16 cellular contexts compared by ENCODE assay signal in genomic region chr11:91871048-91871447, GRCh38.
DNase-seq lines count a peak whose midpoint lies in the region; ATAC-seq, FAIRE-seq and TF ChIP-seq lines count a peak whose summit lies in the region.
"Had no signal": no experiment of that assay in that cellular context is flagged by ENCODE, and none has a peak within 500 bp of the region (broad histone marks: within the 10 kb centered on the region; RNA-seq: fewer than 3 reads in every experiment).

No MANE protein-coding gene starts in this region.

- TF ChIP-seq RAD21 in HepG2 (CRISPR knock-in tag; IDR thresholded peaks at IDR 0.05) (no peak), K562 (CRISPR knock-in tag; conservative IDR thresholded peaks at IDR 0.05 in 1 of 2, IDR thresholded peaks at IDR 0.05 in 1 of 2) (no peak)

- H3K27me3 Mint-ChIP-seq in nephron (ENCODE audit: low read depth): no peaks in the 10 kb centered on the region
- no peaks in the 10 kb centered on the region for H3K27me3 Mint-ChIP-seq in H9 (ENCODE audit: low read depth)
- H3K27me3 Mint-ChIP-seq: CD4-positive, alpha-beta memory T cell had no signal

- H3K23me2 ChIP-seq in H9 (ENCODE audit: insufficient read length, low read depth, low read length, poor library complexity, severe bottlenecking): no peaks in the 10 kb centered on the region

- H3K14ac ChIP-seq in H9 (ENCODE audit: insufficient read depth, low read length): no peak overlapping the region

- CTCF ChIA-PET in HepG2 (lab: Yijun Ruan, JAX; ENCODE audit: low intra/inter-chr PET ratio, low total read pairs) (no interaction called here), K562 (lab: Yijun Ruan, JAX; ENCODE audit: low intra/inter-chr PET ratio) (no interaction called here)

- no peak overlapping the region for H4K91ac ChIP-seq in H9 (ENCODE audit: insufficient read length, low read depth, low read length)

- intact Hi-C loops in HepG2 (cut with micrococcal nuclease; ENCODE audit: unreplicated experiment) (no loop called here), right lobe of liver (cut with DNase I) (no loop called here), K562 (cut with micrococcal nuclease) (no loop called here)

- no peak overlapping the region for H4K5ac ChIP-seq in H9 (ENCODE audit: insufficient read length, low read depth, low read length)

- 0% methylated on average over 2 of the region's 2 CpGs for WGBS in HepG2 (ENCODE audit: low lambda C conversion rate)
- 94% methylated on average over 2 of the region's 2 CpGs for WGBS in right lobe of liver (ENCODE audit: insufficient coverage, low coverage, low lambda C conversion rate, missing lambda C conversion rate)
- WGBS in K562 (ENCODE audit: insufficient coverage, low coverage, missing lambda C conversion rate): 6% methylated on average over 2 of the region's 2 CpGs
- WGBS in H9 (ENCODE audit: extremely low coverage, insufficient read length, low lambda C conversion rate): no CpG with 5 or more reads among the region's 2 CpGs

- H3K4me3 ChIP-seq in HepG2 (replicated peaks in 1 of 3; ENCODE audit: insufficient read depth in 1 of 3, low read depth in 2 of 3, low read length in 3 of 3): no peak overlapping the region
- H3K4me3 ChIP-seq in right lobe of liver: no peak overlapping the region
- H3K4me3 ChIP-seq in K562: no peak overlapping the region
- H3K4me3 ChIP-seq: GM23248 had no signal

- H3K4me3 Mint-ChIP-seq in nephron (no peak overlapping the region), H9 (no peak overlapping the region)
- H3K4me3 Mint-ChIP-seq: CD4-positive, alpha-beta memory T cell had no signal

- no peak overlapping the region for H3K23ac ChIP-seq in H9 (ENCODE audit: insufficient read length, low read depth, low read length)

- H3K36me3 ChIP-seq in HepG2 (replicated peaks in 1 of 2; ENCODE audit: control insufficient read depth in 1 of 2, insufficient read depth in 2 of 2, low read length in 2 of 2): no peaks in the 10 kb centered on the region
- no peaks in the 10 kb centered on the region for H3K36me3 ChIP-seq in right lobe of liver
- no peaks in the 10 kb centered on the region for H3K36me3 ChIP-seq in K562 (ENCODE audit: control insufficient read depth, insufficient read depth, low read length)
- H3K36me3 ChIP-seq: BE2C had no signal

- TF ChIP-seq EP300 in HepG2 (IDR thresholded peaks at IDR 0.05; ENCODE audit: low read depth in 2 of 2, low read length in 2 of 2): no peak
- TF ChIP-seq EP300 in HepG2 (CRISPR knock-in tag; IDR thresholded peaks at IDR 0.05; ENCODE audit: borderline replicate concordance): no peak
- no peak for TF ChIP-seq EP300 in K562 (IDR thresholded peaks at IDR 0.05; ENCODE audit: low read length)

- H2AFZ ChIP-seq in HepG2 (ENCODE audit: low read length): no peak overlapping the region
- H2AFZ ChIP-seq in K562 (ENCODE audit: low read depth, low read length): peak overlapping the region; percentile 46; the same call in 1 of the 2 replicates
- no peak overlapping the region for H2AFZ ChIP-seq in H9 (ENCODE audit: low read length)
- H2AFZ ChIP-seq: GM23248 had no signal

- H3K9me3 ChIP-seq in HepG2 (ENCODE audit: low read length) (no peaks in the 10 kb centered on the region; the same call in 1 of the 2 replicates), right lobe of liver (no peaks in the 10 kb centered on the region), K562 (replicated peaks; ENCODE audit: control insufficient read depth, insufficient read depth, low read depth, low read length) (no peaks in the 10 kb centered on the region), H9 (ENCODE audit: control insufficient read depth, low read depth, low read length) (no peaks in the 10 kb centered on the region)
- H3K9me3 ChIP-seq: BE2C had no signal

- TF ChIP-seq POLR2A in HepG2 (IDR thresholded peaks at IDR 0.05; ENCODE audit: insufficient read depth in 1 of 2, low read depth in 2 of 2, low read length in 2 of 2): no peak
- TF ChIP-seq POLR2A in right lobe of liver (IDR thresholded peaks at IDR 0.05): no peak
- TF ChIP-seq POLR2A in K562 (conservative IDR thresholded peaks at IDR 0.05): no peak

- peak overlapping the region in 2 of 3 experiments; percentile 6 to 51 for H3K27ac Mint-ChIP-seq in nephron
- H3K27ac Mint-ChIP-seq in H9: no peak overlapping the region
- H3K27ac Mint-ChIP-seq: CD4-positive, alpha-beta memory T cell had no signal

- H2BK20ac ChIP-seq in H9 (ENCODE audit: low read depth, low read length, poor library complexity, severe bottlenecking): no peak overlapping the region

- H2BK120ac ChIP-seq in H9 (ENCODE audit: low read depth, low read length, poor library complexity, severe bottlenecking): no peak overlapping the region

- no peaks in the 10 kb centered on the region for H3K36me3 Mint-ChIP-seq in nephron (ENCODE audit: low read depth)
- H3K36me3 Mint-ChIP-seq in H9 (ENCODE audit: insufficient read depth in 1 of 3, low read depth in 3 of 3): no peaks in the 10 kb centered on the region
- H3K36me3 Mint-ChIP-seq: CD4-positive, alpha-beta memory T cell had no signal

- POLR2A ChIA-PET in HepG2 (lab: Yijun Ruan, JAX): no interaction called here
- POLR2A ChIA-PET in K562 (lab: Yijun Ruan, JAX): interaction anchor here (1.1 kb wide), 1 partner anchor 20 kb away, joined by 3 read pairs; no protein-coding TSS in a partner anchor

- in situ Hi-C loops in HepG2 (cut with HindIII; ENCODE audit: extremely low pct_ligation_motif_present, low pct_unique_long_range_greater_than_20kb) (no loop called here), K562 (cut with MboI) (no loop called here)

- H3K27me3 ChIP-seq in HepG2 (ENCODE audit: control insufficient read depth in 1 of 2, insufficient read depth in 2 of 2, low read length in 2 of 2): no peaks in the 10 kb centered on the region
- no peaks in the 10 kb centered on the region for H3K27me3 ChIP-seq in right lobe of liver
- H3K27me3 ChIP-seq in K562 (ENCODE audit: control insufficient read depth in 2 of 2, insufficient read depth in 2 of 2, low read length in 2 of 2): no peaks in the 10 kb centered on the region
- no peaks in the 10 kb centered on the region for H3K27me3 ChIP-seq in H9 (ENCODE audit: insufficient read depth, low read length)
- H3K27me3 ChIP-seq: BE2C had no signal

- H4K20me1 ChIP-seq in HepG2 (ENCODE audit: insufficient read depth, low read length) (no peaks in the 10 kb centered on the region), K562 (replicated peaks; ENCODE audit: control insufficient read depth, insufficient read depth, low read length) (no peaks in the 10 kb centered on the region), H9 (ENCODE audit: control insufficient read depth, insufficient read depth, insufficient read length) (no peaks in the 10 kb centered on the region)

- no peak overlapping the region for H3K4ac ChIP-seq in H9 (ENCODE audit: low read depth, low read length)

- no peaks in the 10 kb centered on the region for H3K79me1 ChIP-seq in H9 (ENCODE audit: insufficient read depth, low read depth, low read length, poor library complexity, severe bottlenecking)

- H3K9ac ChIP-seq in HepG2 (ENCODE audit: insufficient read depth, low read depth, low read length) (no peak overlapping the region), K562 (ENCODE audit: insufficient read depth in 1 of 2, low read depth in 2 of 2, low read length in 2 of 2) (no peak overlapping the region), H9 (ENCODE audit: extremely low read depth, insufficient read length, low read length) (no peak overlapping the region)
- H3K9ac ChIP-seq: GM23248 had no signal

- H2BK5ac ChIP-seq in H9 (ENCODE audit: insufficient read length, low read length): no peak overlapping the region

- no peak overlapping the region for H3K27ac ChIP-seq in HepG2 (ENCODE audit: extremely low read length, insufficient read depth, low read length)
- no peak overlapping the region for H3K27ac ChIP-seq in right lobe of liver
- H3K27ac ChIP-seq in K562 (ENCODE audit: extremely low read depth, low read depth, low read length): no peak overlapping the region
- H3K27ac ChIP-seq in H9 (ENCODE audit: insufficient read length, low read depth, low read length): no peak overlapping the region
- H3K27ac ChIP-seq: C4-2B, GM23248 had no signal

- BruUV-seq in HepG2 (replicated peaks; lab: Mats Ljungman, UMichigan) (no TSS peak), K562 (replicated peaks; lab: Mats Ljungman, UMichigan) (no TSS peak)

- FAIRE-seq in HepG2 (lab: Jason Lieb, UNC) (no peak), K562 (lab: Jason Lieb, UNC) (no peak)
- FAIRE-seq: G401.6, GM12891 had no signal

- H3K4me1 Mint-ChIP-seq in nephron (peaks cover 60% of the 10 kb centered on the region), H9 (peaks cover 9 to 10% of the 10 kb centered on the region in 2 experiments)
- H3K4me1 Mint-ChIP-seq: CD4-positive, alpha-beta memory T cell had no signal

- H3K9me3 Mint-ChIP-seq in nephron (no peaks in the 10 kb centered on the region), H9 (no peaks in the 10 kb centered on the region)

- H3K56ac ChIP-seq in H9 (ENCODE audit: insufficient read length, low read depth, low read length): no peak overlapping the region

- no peak for DNase-seq in HepG2 (ENCODE audit: low spot score)
- no peak for DNase-seq in right lobe of liver
- no peak for DNase-seq in K562 (ENCODE audit: extremely low read depth in 1 of 4, low spot score in 3 of 4)
- DNase-seq in NCI-H187 treated with DMSO at 0.1 percent for 48 hours (lab: John Stamatoyannopoulos, UW): no peak
- no peak for DNase-seq in H9
- no peak for DNase-seq in NCI-H1417 (lab: John Stamatoyannopoulos, UW)
- DNase-seq: 8988T; BE2C; CD4-positive, alpha-beta memory T cell; DMS79 treated with DMSO at 0.1 percent for 48 hours; GM23248; H7 had no signal

- no peak overlapping the region for H4K8ac ChIP-seq in H9 (replicated peaks; ENCODE audit: insufficient read length, low read depth, low read length)

- H3K79me2 ChIP-seq in HepG2 (ENCODE audit: insufficient read depth, low read length) (no peaks in the 10 kb centered on the region), K562 (ENCODE audit: control insufficient read depth, insufficient read depth, low read length) (no peaks in the 10 kb centered on the region), H9 (ENCODE audit: insufficient read depth, low read length) (no peaks in the 10 kb centered on the region)

- no peak overlapping the region for H3K18ac ChIP-seq in H9 (ENCODE audit: insufficient read length, low read depth, low read length)

- no peak overlapping the region for H2BK15ac ChIP-seq in H9 (ENCODE audit: low read depth, low read length)

- no peak overlapping the region for H2BK12ac ChIP-seq in H9 (ENCODE audit: insufficient read length, low read depth, low read length)

- H3K9me1 ChIP-seq in K562 (ENCODE audit: control insufficient read depth, insufficient read depth, low read length): no peaks in the 10 kb centered on the region

- H3K4me2 ChIP-seq in HepG2 (ENCODE audit: low read depth, low read length) (no peak overlapping the region), K562 (ENCODE audit: insufficient read depth, low read length) (no peak overlapping the region), H9 (ENCODE audit: insufficient read depth, insufficient read length, low read length) (no peak overlapping the region)

- TF ChIP-seq CTCF in HepG2 (CRISPR knock-in tag; IDR thresholded peaks at IDR 0.05) (no peak), right lobe of liver (IDR thresholded peaks at IDR 0.05) (no peak), K562 (IDR thresholded peaks at IDR 0.05 in 2 of 3, conservative IDR thresholded peaks at IDR 0.05 in 1 of 3; ENCODE audit: insufficient read depth in 2 of 3, low read depth in 1 of 3, low read length in 3 of 3) (no peak), nephron (IDR thresholded peaks at IDR 0.05; ENCODE audit: unreplicated experiment in 3 of 3) (no peak), H9 (conservative IDR thresholded peaks at IDR 0.05) (no peak)

- no peaks in the 10 kb centered on the region for H3K4me1 ChIP-seq in HepG2 (ENCODE audit: insufficient read depth, low read length)
- H3K4me1 ChIP-seq in right lobe of liver: peaks cover 0 to 4% (median 0%) of the 10 kb centered on the region in 4 donors
- no peaks in the 10 kb centered on the region; a peak in 1 of 5 replicates for H3K4me1 ChIP-seq in K562 (replicated peaks in 1 of 2; ENCODE audit: control insufficient read depth in 2 of 2, insufficient read depth in 2 of 2, low read length in 2 of 2)
- H3K4me1 ChIP-seq in H9 (ENCODE audit: insufficient read depth, low read length): peaks cover 4% of the 10 kb centered on the region

- H2AK5ac ChIP-seq in H9 (ENCODE audit: insufficient read length, low read length): no peak overlapping the region

- ATAC-seq in HepG2 (no peak), right lobe of liver (no peak), K562 (no peak)

- H3T11ph ChIP-seq in H9 (ENCODE audit: low read length): no peak overlapping the region

Comparison
In these comparisons a context has a peak if more than half of its experiments do, and no peak if none do; other contexts are left out.
1. H3K27ac Mint-ChIP-seq: peak in nephron (2 of 3); none in H9 (0 of 3).
2. Of the 241 proteins assayed by ChIP-seq in both HepG2 and K562: peak only in HepG2: none; only in K562: MAFG; in both: MAFF and MAFK; in neither: 238.